In the genomic region with DNA sequence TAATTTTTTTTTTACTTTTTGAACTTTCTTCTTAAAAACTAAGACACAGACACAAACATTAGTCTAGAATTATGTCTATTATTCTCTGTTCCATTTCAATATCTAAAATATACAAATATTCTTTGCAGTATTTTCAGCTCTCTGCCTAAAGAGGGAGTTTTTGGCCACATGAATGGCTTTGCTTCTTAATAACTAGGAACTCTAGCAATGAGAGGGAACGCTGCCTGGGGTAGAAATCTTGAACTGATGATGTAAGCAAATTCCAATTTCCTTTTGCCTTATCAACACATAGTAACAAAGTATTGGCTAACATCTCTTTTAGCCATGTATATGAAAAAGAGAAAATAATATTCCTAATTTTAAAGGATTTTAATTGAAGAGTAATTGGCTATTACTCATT, we compare ENCODE assay signal across 11 cellular contexts. TPM values are rescaled to one million over a fixed set of nuclear protein-coding genes. Genes with fewer than 3 reads are reported as not detected.
DNase-seq lines count a peak whose midpoint lies in the region; ATAC-seq and TF ChIP-seq lines count a peak whose summit lies in the region.
"Had no signal": no experiment of that assay in that cellular context is flagged by ENCODE, and none has a peak within 500 bp of the region (broad histone marks: within the 10 kb centered on the region; RNA-seq: fewer than 3 reads in every experiment).

No MANE protein-coding gene starts in this region.

- DNase-seq in left ventricle myocardium inferior (no peak), Right ventricle myocardium superior (no peak), GF-D8 (lab: John Stamatoyannopoulos, UW) (no peak)
- DNase-seq: CD8-positive, alpha-beta memory T cell; NCI-H2029 treated with DMSO at 0.1 percent for 48 hours; occipital lobe had no signal

- TF ChIP-seq CTCF in left ventricle myocardium inferior (IDR thresholded peaks at IDR 0.05; ENCODE audit: borderline replicate concordance) = peak; percentile 50
- TF ChIP-seq CTCF in gastroesophageal sphincter (IDR thresholded peaks at IDR 0.05) = peak in 3 of 4 experiments; percentile 26 to 39 (median 34)

- no peaks in the 10 kb centered on the region for H3K4me1 ChIP-seq in left ventricle myocardium inferior
- H3K4me1 ChIP-seq in gastroesophageal sphincter = no peaks in the 10 kb centered on the region

- H3K36me3 ChIP-seq in left ventricle myocardium inferior = no peaks in the 10 kb centered on the region
- no peaks in the 10 kb centered on the region for H3K36me3 ChIP-seq in gastroesophageal sphincter

- no peak for ATAC-seq in Right ventricle myocardium superior (ENCODE audit: poor library complexity)
- ATAC-seq in SK-N-SH treated with all-trans-retinoic acid at 6 μM for 48 hours = peak; percentile 68
- no peak for ATAC-seq in gastroesophageal sphincter
- no peak for ATAC-seq in HG02610 (IDR thresholded peaks at IDR 0.05; ENCODE audit: unreplicated experiment)
- no peak for ATAC-seq in GM18498 (IDR thresholded peaks at IDR 0.05; ENCODE audit: unreplicated experiment)
- no peak for ATAC-seq in HG03139 (IDR thresholded peaks at IDR 0.05; ENCODE audit: unreplicated experiment)

- WGBS in gastroesophageal sphincter (ENCODE audit: low coverage in 1 of 2), 2 donors = 6 to 15% methylated on average over 1 of the region's 1 CpG

- H3K4me3 ChIP-seq in left ventricle myocardium inferior (no peak overlapping the region), gastroesophageal sphincter (no peak overlapping the region)

- TF ChIP-seq POLR2A in gastroesophageal sphincter (IDR thresholded peaks at IDR 0.05) = no peak

- TF ChIP-seq EP300 in gastroesophageal sphincter (IDR thresholded peaks at IDR 0.05) = no peak

- H3K9me3 ChIP-seq in left ventricle myocardium inferior (replicated peaks) = peaks cover 16% of the 10 kb centered on the region
- H3K9me3 ChIP-seq in gastroesophageal sphincter = no peaks in the 10 kb centered on the region

- intact Hi-C loops in left ventricle myocardium inferior (cut with micrococcal nuclease) = no loop called here
- intact Hi-C loops in Right ventricle myocardium superior (cut with DNase I) = no loop called here

- H3K27ac ChIP-seq in left ventricle myocardium inferior (replicated peaks) = no peak overlapping the region
- no peak overlapping the region for H3K27ac ChIP-seq in gastroesophageal sphincter

- H3K27me3 ChIP-seq in left ventricle myocardium inferior (ENCODE audit: low read depth) = no peaks in the 10 kb centered on the region
- no peaks in the 10 kb centered on the region for H3K27me3 ChIP-seq in gastroesophageal sphincter

TF ChIP-seq in SK-N-SH treated with all-trans-retinoic acid at 6 μM for 48 hours, 23 proteins besides CTCF, POLR2A, EP300 and RAD21:
- no peak for TF ChIP-seq ZFP30 (CRISPR knock-in tag; IDR thresholded peaks at IDR 0.05)
- no peak for TF ChIP-seq TCF4 (CRISPR knock-in tag; IDR thresholded peaks at IDR 0.05; ENCODE audit: borderline replicate concordance)
- TF ChIP-seq CREB5 (CRISPR knock-in tag; IDR thresholded peaks at IDR 0.05; ENCODE audit: low read depth) = no peak
- TF ChIP-seq TSHZ2 (CRISPR knock-in tag; IDR thresholded peaks at IDR 0.05) = no peak
- TF ChIP-seq ZFP3 (CRISPR knock-in tag; IDR thresholded peaks at IDR 0.05) = no peak
- no peak for TF ChIP-seq PPARA (CRISPR knock-in tag; IDR thresholded peaks at IDR 0.05; ENCODE audit: borderline replicate concordance)
- TF ChIP-seq ZNF565 (CRISPR knock-in tag; conservative IDR thresholded peaks at IDR 0.05; ENCODE audit: low read depth) = no peak
- TF ChIP-seq TOX (CRISPR knock-in tag; IDR thresholded peaks at IDR 0.05; ENCODE audit: borderline replicate concordance) = no peak
- TF ChIP-seq CSDC2 (CRISPR knock-in tag; IDR thresholded peaks at IDR 0.05) = no peak
- TF ChIP-seq PATZ1 (CRISPR knock-in tag; IDR thresholded peaks at IDR 0.05; ENCODE audit: borderline replicate concordance) = no peak
- no peak for TF ChIP-seq CSRNP3 (CRISPR knock-in tag; IDR thresholded peaks at IDR 0.05)
- TF ChIP-seq SNAI2 (CRISPR knock-in tag; IDR thresholded peaks at IDR 0.05) = no peak
- no peak for TF ChIP-seq ZNF70 (CRISPR knock-in tag; IDR thresholded peaks at IDR 0.05)
- no peak for TF ChIP-seq POU6F1 (CRISPR knock-in tag; IDR thresholded peaks at IDR 0.05; ENCODE audit: borderline replicate concordance, low read depth)

RNA-seq across cellular contexts. Expression of gene SLC25A46, which starts 51.9 kb away (rescaled TPM):
- 67.9 TPM for total RNA-seq in left ventricle myocardium inferior
- 63.1 TPM for total RNA-seq in Right ventricle myocardium superior
- 10 to 100 TPM; 53.2 to 85.1 (median 68.2) TPM for total RNA-seq in gastroesophageal sphincter
